In genomic region chr12:4604684-4605193, GRCh38 we compare ENCODE assay signal across 8 cellular contexts. TPM values are rescaled to one million over a fixed set of nuclear protein-coding genes. Genes with fewer than 3 reads are reported as not detected.
DNase-seq lines count a peak whose midpoint lies in the region; ATAC-seq and TF ChIP-seq lines count a peak whose summit lies in the region.

No MANE protein-coding gene starts in this region.

- H3K27ac ChIP-seq in KOPT-K1 (ENCODE audit: low read depth, low read length, poor library complexity, severe bottlenecking), result peak overlapping the region; percentile 59
- H3K27ac ChIP-seq in RWPE2 (ENCODE audit: poor library complexity, severe bottlenecking), result no peak overlapping the region
- H3K27ac ChIP-seq in stomach, result peak overlapping the region in 4 of 5 donors; percentile 69 to 85 (median 77)

- peak overlapping the region; percentile 99 for H3K4me3 Mint-ChIP-seq in neural crest cell

- H3K27me3 ChIP-seq in RWPE2 (ENCODE audit: insufficient read depth, poor library complexity, severe bottlenecking) (no peaks in the 10 kb centered on the region), stomach (no peaks in the 10 kb centered on the region)

- H3K27ac Mint-ChIP-seq in neural crest cell (ENCODE audit: unreplicated experiment), result peak overlapping the region; percentile 83

- H3K36me3 ChIP-seq in KOPT-K1 (ENCODE audit: insufficient read depth, low read length) (peaks cover 1% of the 10 kb centered on the region; the same call in 1 of the 2 replicates), RWPE2 (ENCODE audit: low read depth) (peaks cover 2% of the 10 kb centered on the region; the same call in 1 of the 2 replicates), stomach (peaks cover 0 to 27% (median 7%) of the 10 kb centered on the region in 4 donors)

- H3K36me3 Mint-ChIP-seq in neural crest cell (ENCODE audit: low read depth), result peaks cover 4% of the 10 kb centered on the region

- intact Hi-C loops in stomach (cut with DNase I; ENCODE audit: low total_unique reads), result no loop called here

- H3K4me1 ChIP-seq in RWPE2 (ENCODE audit: insufficient read depth, poor library complexity, severe bottlenecking), result peaks cover 9% of the 10 kb centered on the region
- peaks cover 0 to 25% (median 20%) of the 10 kb centered on the region in 4 donors for H3K4me1 ChIP-seq in stomach

- TF ChIP-seq POLR2A in stomach (IDR thresholded peaks at IDR 0.05), result no peak

- peaks cover 25% of the 10 kb centered on the region for H3K4me1 Mint-ChIP-seq in neural crest cell

- no peaks in the 10 kb centered on the region for H3K9me3 Mint-ChIP-seq in neural crest cell

- no peak for TF ChIP-seq EP300 in stomach (IDR thresholded peaks at IDR 0.05)

- ATAC-seq in GM21737 (IDR thresholded peaks at IDR 0.05; ENCODE audit: unreplicated experiment) (peak; percentile 86), RWPE2 (ENCODE audit: low read depth) (peak; percentile 92)

- peak; percentile 96 for TF ChIP-seq CTCF in RWPE2 (IDR thresholded peaks at IDR 0.05; ENCODE audit: poor library complexity, severe bottlenecking)
- TF ChIP-seq CTCF in fibroblast of villous mesenchyme (IDR thresholded peaks at IDR 0.05; ENCODE audit: insufficient read depth, low read depth, low read length), result peak; percentile 100
- peak; percentile 100 for TF ChIP-seq CTCF in neural crest cell (conservative IDR thresholded peaks at IDR 0.05)
- peak in 5 of 7 experiments; percentile 88 to 99 (median 97) for TF ChIP-seq CTCF in stomach (IDR thresholded peaks at IDR 0.05)

- H3K9me3 ChIP-seq in KOPT-K1 (ENCODE audit: insufficient read depth, low read length, poor library complexity, severe bottlenecking) (no peaks in the 10 kb centered on the region), RWPE2 (ENCODE audit: severe bottlenecking) (no peaks in the 10 kb centered on the region), stomach (no peaks in the 10 kb centered on the region)

- DNase-seq in ELF-1 (ENCODE audit: low read depth, low spot score), result peak; percentile 92
- no peak for DNase-seq in RWPE2 (ENCODE audit: low spot score)
- peak; percentile 91 for DNase-seq in activated effector memory CD4-positive, alpha-beta T cell treated with anti-CD3 and anti-CD28 coated beads, Interleukin-2, amount 50 U/mL, for 16 hours
- peak; percentile 88 for DNase-seq in fibroblast of villous mesenchyme (ENCODE audit: low read depth)
- peak; percentile 80 for DNase-seq in neural crest cell (ENCODE audit: low read depth, low spot score)
- DNase-seq in stomach, result peak; percentile 84

- WGBS in stomach, 5 donors, result 0 to 2% (median 1%) methylated on average over 24 to 25 of the region's 25 CpGs

- H3K4me3 ChIP-seq in RWPE2 (ENCODE audit: severe bottlenecking) (peak overlapping the region; percentile 64), fibroblast of villous mesenchyme (ENCODE audit: low read depth, low read length) (peak overlapping the region; percentile 87), stomach (peak overlapping the region; percentile 68 to 84 (median 76))

- peaks cover 24% of the 10 kb centered on the region for H3K27me3 Mint-ChIP-seq in neural crest cell (ENCODE audit: low read depth)

RNA-seq across cellular contexts. Expression of gene DYRK4, which starts 42.7 kb away (rescaled TPM):
- total RNA-seq in fibroblast of villous mesenchyme, result 39.3 and 48.6 TPM in 2 replicates
- total RNA-seq in neural crest cell, result 43.1 and 44.9 TPM in 2 replicates
- total RNA-seq in stomach, result 10 to 100 TPM in 4 of 5 donors, not detected in 1; 16.5 to 34.8 (median 23.6) TPM
- 10 to 100 TPM; 29.0 to 41.0 (median 37.0) TPM for polyA plus RNA-seq in stomach

RNA-seq across cellular contexts. Expression of gene AKAP3, which starts 44.1 kb away (rescaled TPM):
- 0.64 and 1.3 TPM in 2 replicates for total RNA-seq in fibroblast of villous mesenchyme
- 2.8 and 3.5 TPM in 2 replicates for total RNA-seq in neural crest cell
- under 1 TPM in 4 of 5 donors, not detected in 1; 0.29 to 0.58 (median 0.33) TPM for total RNA-seq in stomach
- polyA plus RNA-seq in stomach, result 1 to 10 TPM in 1 of 3 donors, under 1 TPM in 1, not detected in 1; 0.88 to 1.3 TPM

RNA-seq across cellular contexts. Expression of gene NDUFA9, which starts 44.2 kb away (rescaled TPM):
- 33.2 and 54.0 TPM in 2 replicates for total RNA-seq in fibroblast of villous mesenchyme
- 71.6 and 77.0 TPM in 2 replicates for total RNA-seq in neural crest cell
- 10 to 100 TPM; 10.5 to 72.4 (median 48.8) TPM for total RNA-seq in stomach
- polyA plus RNA-seq in stomach, result 10 to 100 TPM; 48.7 to 71.3 (median 60.0) TPM
